Comparison of ENCODE assay signal across 3 cellular contexts in the genomic region with DNA sequence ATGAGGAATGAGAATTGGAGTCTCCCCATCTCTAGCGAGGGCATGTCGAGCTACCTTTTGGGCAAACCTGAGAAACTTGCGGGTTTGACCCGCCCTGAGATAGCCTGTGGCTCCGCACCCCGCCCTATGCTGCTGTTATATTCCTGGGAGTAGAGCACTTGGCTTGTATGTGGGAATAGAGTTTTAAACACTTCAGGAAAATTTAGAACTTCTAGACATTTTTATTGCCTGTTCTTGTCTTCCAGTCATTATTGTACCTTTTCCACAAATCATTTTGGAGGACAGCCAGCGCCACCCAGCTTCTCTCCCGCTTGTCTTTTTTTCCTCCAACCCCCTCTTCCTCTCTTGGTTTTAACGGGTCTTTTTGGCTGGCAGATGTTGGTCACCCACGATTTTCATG.
TF ChIP-seq lines count a peak whose summit lies in the region.

No MANE protein-coding gene starts in this region.

TF ChIP-seq in A549, 52 proteins besides CTCF, POLR2A, EP300 and RAD21:
- TF ChIP-seq HDAC2 (IDR thresholded peaks at IDR 0.05) (no peak), POLR2AphosphoS2 (conservative IDR thresholded peaks at IDR 0.05; ENCODE audit: low read length) (no peak), EHMT2 (IDR thresholded peaks at IDR 0.05; ENCODE audit: low read depth) (no peak), ZSCAN20 (CRISPR knock-in tag; IDR thresholded peaks at IDR 0.05) (no peak), EHF (CRISPR knock-in tag; IDR thresholded peaks at IDR 0.05) (no peak), HOXB13 (CRISPR knock-in tag; IDR thresholded peaks at IDR 0.05; ENCODE audit: low read depth) (no peak), TP53 (CRISPR knock-in tag; IDR thresholded peaks at IDR 0.05) (no peak), NR3C1 (IDR thresholded peaks at IDR 0.05) (no peak), MAFK (IDR thresholded peaks at IDR 0.05; ENCODE audit: partially characterized antibody) (no peak)
- TF ChIP-seq, protein P1, sequence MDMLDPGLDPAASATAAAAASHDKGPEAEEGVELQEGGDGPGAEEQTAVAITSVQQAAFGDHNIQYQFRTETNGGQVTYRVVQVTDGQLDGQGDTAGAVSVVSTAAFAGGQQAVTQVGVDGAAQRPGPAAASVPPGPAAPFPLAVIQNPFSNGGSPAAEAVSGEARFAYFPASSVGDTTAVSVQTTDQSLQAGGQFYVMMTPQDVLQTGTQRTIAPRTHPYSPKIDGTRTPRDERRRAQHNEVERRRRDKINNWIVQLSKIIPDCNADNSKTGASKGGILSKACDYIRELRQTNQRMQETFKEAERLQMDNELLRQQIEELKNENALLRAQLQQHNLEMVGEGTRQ (IDR thresholded peaks at IDR 0.05), result no peak
- TF ChIP-seq, protein P2, sequence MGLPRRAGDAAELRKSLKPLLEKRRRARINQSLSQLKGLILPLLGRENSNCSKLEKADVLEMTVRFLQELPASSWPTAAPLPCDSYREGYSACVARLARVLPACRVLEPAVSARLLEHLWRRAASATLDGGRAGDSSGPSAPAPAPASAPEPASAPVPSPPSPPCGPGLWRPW (IDR thresholded peaks at IDR 0.05), result no peak
TF ChIP-seq in A549: peak in this region for 0.

TF ChIP-seq in SK-N-SH treated with all-trans-retinoic acid at 6 μM for 48 hours, 23 proteins besides CTCF, POLR2A, EP300 and RAD21:
- TF ChIP-seq, protein P3, sequence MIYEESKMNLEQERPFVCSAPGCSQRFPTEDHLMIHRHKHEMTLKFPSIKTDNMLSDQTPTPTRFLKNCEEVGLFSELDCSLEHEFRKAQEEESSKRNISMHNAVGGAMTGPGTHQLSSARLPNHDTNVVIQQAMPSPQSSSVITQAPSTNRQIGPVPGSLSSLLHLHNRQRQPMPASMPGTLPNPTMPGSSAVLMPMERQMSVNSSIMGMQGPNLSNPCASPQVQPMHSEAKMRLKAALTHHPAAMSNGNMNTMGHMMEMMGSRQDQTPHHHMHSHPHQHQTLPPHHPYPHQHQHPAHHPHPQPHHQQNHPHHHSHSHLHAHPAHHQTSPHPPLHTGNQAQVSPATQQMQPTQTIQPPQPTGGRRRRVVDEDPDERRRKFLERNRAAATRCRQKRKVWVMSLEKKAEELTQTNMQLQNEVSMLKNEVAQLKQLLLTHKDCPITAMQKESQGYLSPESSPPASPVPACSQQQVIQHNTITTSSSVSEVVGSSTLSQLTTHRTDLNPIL (CRISPR knock-in tag; IDR thresholded peaks at IDR 0.05; ENCODE audit: low read depth), result no peak

TF ChIP-seq in H1, 55 proteins besides CTCF, POLR2A, EP300 and RAD21:
- TF ChIP-seq CBX8 (IDR thresholded peaks at IDR 0.05; ENCODE audit: borderline replicate concordance, low read depth, low read length), result no peak
- no peak for TF ChIP-seq ZNF274 (IDR thresholded peaks at IDR 0.05; ENCODE audit: borderline replicate concordance, extremely low read depth, low read length)
- TF ChIP-seq GABPA (IDR thresholded peaks at IDR 0.05; ENCODE audit: borderline replicate concordance, insufficient read depth, low read length), result no peak
- no peak for TF ChIP-seq TCF12 (IDR thresholded peaks at IDR 0.05; ENCODE audit: low read depth, low read length)
- no peak for TF ChIP-seq POLR2AphosphoS5 (IDR thresholded peaks at IDR 0.05; ENCODE audit: low read depth, low read length)
- no peak for TF ChIP-seq ASH2L (IDR thresholded peaks at IDR 0.05; ENCODE audit: low read length)
- no peak for TF ChIP-seq BCL11A (IDR thresholded peaks at IDR 0.05; ENCODE audit: low read depth in 2 of 2, low read length in 2 of 2)
- no peak for TF ChIP-seq FOSL1 (IDR thresholded peaks at IDR 0.05; ENCODE audit: insufficient read depth, low read depth, low read length)
- no peak for TF ChIP-seq CHD2 (IDR thresholded peaks at IDR 0.05; ENCODE audit: low read length)
- no peak for TF ChIP-seq RXRA (IDR thresholded peaks at IDR 0.05; ENCODE audit: insufficient read depth, low read depth, low read length)
- TF ChIP-seq NANOG (IDR thresholded peaks at IDR 0.05; ENCODE audit: insufficient read depth, low read depth, low read length, poor library complexity, severe bottlenecking), result no peak
- no peak for TF ChIP-seq SIX5 (IDR thresholded peaks at IDR 0.05; ENCODE audit: low read depth, low read length)
- no peak for TF ChIP-seq RNF2 (IDR thresholded peaks at IDR 0.05; ENCODE audit: borderline replicate concordance, low read depth, low read length, missing control alignments, poor library complexity, severe bottlenecking)
- TF ChIP-seq TEAD4 (IDR thresholded peaks at IDR 0.05; ENCODE audit: low read depth, low read length), result no peak
- TF ChIP-seq POU5F1 (IDR thresholded peaks at IDR 0.05; ENCODE audit: low read depth, low read length), result no peak
- no peak for TF ChIP-seq HDAC2 (IDR thresholded peaks at IDR 0.05; ENCODE audit: borderline replicate concordance in 1 of 2, low read depth in 2 of 2, low read length in 2 of 2)
